Comparison of ENCODE assay signal across 35 cellular contexts in the genomic region with DNA sequence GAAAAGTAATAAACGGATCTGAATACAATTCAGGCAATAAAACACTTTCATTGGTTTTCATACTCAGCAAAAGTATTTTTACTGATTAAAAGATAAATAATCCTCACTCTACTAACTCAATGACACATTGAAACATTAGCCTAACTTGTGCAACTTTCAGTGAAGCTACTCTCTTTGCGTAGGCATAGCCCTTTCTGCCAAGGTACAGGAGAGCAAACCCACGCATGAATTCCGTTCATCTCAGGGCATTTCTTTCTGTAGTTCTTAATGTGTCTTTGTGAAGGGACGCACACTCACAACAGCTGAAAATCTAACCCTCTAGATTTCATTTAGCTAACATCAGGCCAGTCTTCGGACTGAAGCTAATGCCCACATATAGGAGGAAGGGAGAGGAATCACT.
"Had no signal": no experiment of that assay in that cellular context is flagged by ENCODE, and none has a peak within 500 bp of the region (broad histone marks: within the 10 kb centered on the region; RNA-seq: fewer than 3 reads in every experiment).

No MANE protein-coding gene starts in this region.

- H3K27ac ChIP-seq: adrenal gland, body of pancreas, brain microvascular endothelial cell, breast epithelium, VCaP had no signal

- H3K4me3 Mint-ChIP-seq: activated B cell treated with CpG ODN at 0.5 μM for 24 hours; activated CD4-positive, alpha-beta memory T cell treated with anti-CD3 and anti-CD28 coated beads for 36 hours; activated CD4-positive, alpha-beta T cell treated with anti-CD3 and anti-CD28 coated beads, Interleukin-2, amount 10 ng/mL, durations not matched to agents 24 days and 14 days; activated CD8-positive, alpha-beta T cell treated with anti-CD3 and anti-CD28 coated beads for 36 hours; activated naive CD4-positive, alpha-beta T cell treated with anti-CD3 and anti-CD28 coated beads for 36 hours; activated naive CD8-positive, alpha-beta T cell treated with anti-CD3 and anti-CD28 coated beads for 36 hours; activated T-cell treated with anti-CD3 and anti-CD28 coated beads, Interleukin-2, amount 50 U/mL, for 4 hours; activated T-cell treated with anti-CD3 and anti-CD28 coated beads, Interleukin-2, amount 50 U/mL, for 72 hours; activated T-helper 1 cell treated with anti-CD3 and anti-CD28 coated beads, Interleukin-12 subunit alpha, Interleukin-12 subunit beta, Interleukin-2, Interleukin-4 antibody, amounts not matched to agents 30 ng/mL and 10 ng/mL and 1 ng/mL, durations not matched to agents 14 hours and 24 hours and 36 hours; activated T-helper 17 cell treated with anti-CD3 and anti-CD28 coated beads, Interleukin-2, amount 50 U/mL, for 72 hours; T-helper 1 cell treated with Interleukin-12 subunit alpha and Interleukin-12 subunit beta and Interleukin-4 antibody, amounts not matched to agents 30 μg/mL and 1 μg/mL, for 36 hours; T-helper 2 cell treated with Interferon-gamma antibody and Interleukin-4, amounts not matched to agents 5 μg/mL and 100 μg/mL, for 36 hours had no signal

- H3K36me3 ChIP-seq: adrenal gland, brain microvascular endothelial cell, breast epithelium had no signal

- H3K4me1 ChIP-seq: adrenal gland, body of pancreas, breast epithelium had no signal

- DNase-seq: activated B cell treated with CpG ODN at 0.5 μM for 24 hours; activated CD4-positive, alpha-beta memory T cell treated with anti-CD3 and anti-CD28 coated beads for 36 hours; activated CD4-positive, alpha-beta T cell treated with anti-CD3 and anti-CD28 coated beads for 4 hours; activated CD4-positive, alpha-beta T cell treated with anti-CD3 and anti-CD28 coated beads, Interleukin-2, amount 10 ng/mL, durations not matched to agents 24 days and 14 days; activated CD4-positive, alpha-beta T cell treated with anti-CD3 and anti-CD28 coated beads, Interleukin-2, amount 50 U/mL, for 1 hour; activated CD4-positive, alpha-beta T cell treated with anti-CD3 and anti-CD28 coated beads, Interleukin-2, amount 50 U/mL, for 4 hours; activated CD4-positive, CD25-positive, alpha-beta regulatory T cell treated with anti-CD3 and anti-CD28 coated beads, Interleukin-2, amount 50 U/mL, for 72 hours; activated CD8-positive, alpha-beta memory T cell treated with anti-CD3 and anti-CD28 coated beads, Interleukin-2, amount 50 U/mL, for 4 hours; activated CD8-positive, alpha-beta T cell treated with anti-CD3 and anti-CD28 coated beads for 36 hours; activated effector memory CD4-positive, alpha-beta T cell treated with anti-CD3 and anti-CD28 coated beads, Interleukin-2, amount 50 U/mL, for 16 hours; activated gamma-delta T cell treated with Interleukin-2 at 50 U/mL for 16 hours; activated naive CD4-positive, alpha-beta T cell; activated naive CD4-positive, alpha-beta T cell treated with anti-CD3 and anti-CD28 coated beads for 36 hours; activated naive CD4-positive, alpha-beta T cell treated with anti-CD3 and anti-CD28 coated beads, Interleukin-2, amount 50 U/mL, for 16 hours; activated naive CD8-positive, alpha-beta T cell treated with anti-CD3 and anti-CD28 coated beads for 36 hours; activated T-cell treated with anti-CD3 and anti-CD28 coated beads for 4 hours; activated T-cell treated with anti-CD3 and anti-CD28 coated beads, Interleukin-2, amount 50 U/mL, for 1 hour; activated T-cell treated with anti-CD3 and anti-CD28 coated beads, Interleukin-2, amount 50 U/mL, for 4 hours; activated T-cell treated with anti-CD3 and anti-CD28 coated beads, Interleukin-2, amount 50 U/mL, for 72 hours; adrenal gland; amniotic stem cell; aorta; body of pancreas; brain microvascular endothelial cell; central memory CD4-positive, alpha-beta T cell; T-helper 1 cell; T-helper 2 cell; T-helper 9 cell had no signal

- ATAC-seq: activated CD8-positive, alpha-beta T cell treated with anti-CD3 and anti-CD28 coated beads for 36 hours; activated naive CD4-positive, alpha-beta T cell treated with anti-CD3 and anti-CD28 coated beads, Interleukin-2, amount 50 U/mL, for 72 hours; activated T-cell treated with anti-CD3 and anti-CD28 coated beads, Interleukin-2, amount 50 U/mL, for 4 hours; activated T-cell treated with anti-CD3 and anti-CD28 coated beads, Interleukin-2, amount 50 U/mL, for 72 hours; activated T-helper 17 cell treated with anti-CD3 and anti-CD28 coated beads, Interleukin-2, amount 50 U/mL, for 72 hours; body of pancreas had no signal

- H3K27me3 Mint-ChIP-seq: activated B cell treated with CpG ODN at 0.5 μM for 24 hours; activated CD4-positive, alpha-beta memory T cell treated with anti-CD3 and anti-CD28 coated beads for 36 hours; activated CD4-positive, alpha-beta T cell treated with anti-CD3 and anti-CD28 coated beads, Interleukin-2, amount 10 ng/mL, durations not matched to agents 24 days and 14 days; activated T-helper 17 cell treated with anti-CD3 and anti-CD28 coated beads, Interleukin-2, amount 50 U/mL, for 72 hours had no signal

- H3K27ac Mint-ChIP-seq: activated B cell treated with CpG ODN at 0.5 μM for 24 hours; activated CD4-positive, alpha-beta memory T cell treated with anti-CD3 and anti-CD28 coated beads for 36 hours; activated CD4-positive, alpha-beta T cell treated with anti-CD3 and anti-CD28 coated beads, Interleukin-2, amount 10 ng/mL, durations not matched to agents 24 days and 14 days; activated CD8-positive, alpha-beta T cell treated with anti-CD3 and anti-CD28 coated beads for 36 hours; activated naive CD4-positive, alpha-beta T cell treated with anti-CD3 and anti-CD28 coated beads for 36 hours; activated naive CD4-positive, alpha-beta T cell treated with anti-CD3 and anti-CD28 coated beads, Interleukin-2, amount 50 U/mL, for 72 hours; activated naive CD8-positive, alpha-beta T cell treated with anti-CD3 and anti-CD28 coated beads for 36 hours; activated T-cell treated with anti-CD3 and anti-CD28 coated beads, Interleukin-2, amount 50 U/mL, for 72 hours; activated T-helper 1 cell treated with anti-CD3 and anti-CD28 coated beads, Interleukin-12 subunit alpha, Interleukin-12 subunit beta, Interleukin-2, Interleukin-4 antibody, amounts not matched to agents 30 ng/mL and 10 ng/mL and 1 ng/mL, durations not matched to agents 14 hours and 24 hours and 36 hours; activated T-helper 17 cell treated with anti-CD3 and anti-CD28 coated beads, Interleukin-2, amount 50 U/mL, for 72 hours; T-helper 1 cell treated with Interleukin-12 subunit alpha and Interleukin-12 subunit beta and Interleukin-4 antibody, amounts not matched to agents 30 μg/mL and 1 μg/mL, for 36 hours; T-helper 2 cell treated with Interferon-gamma antibody and Interleukin-4, amounts not matched to agents 5 μg/mL and 100 μg/mL, for 36 hours had no signal

- H3K4me3 ChIP-seq: adrenal gland, body of pancreas, breast epithelium had no signal

- H3K36me3 Mint-ChIP-seq: activated CD4-positive, alpha-beta memory T cell treated with anti-CD3 and anti-CD28 coated beads for 36 hours; activated naive CD4-positive, alpha-beta T cell treated with anti-CD3 and anti-CD28 coated beads, Interleukin-2, amount 50 U/mL, for 72 hours; activated naive CD8-positive, alpha-beta T cell treated with anti-CD3 and anti-CD28 coated beads for 36 hours had no signal

- H3K9me3 ChIP-seq: adrenal gland, body of pancreas, breast epithelium had no signal

- H3K27me3 ChIP-seq: adrenal gland, body of pancreas, brain microvascular endothelial cell, breast epithelium had no signal

- H3K4me1 Mint-ChIP-seq: activated CD4-positive, alpha-beta T cell treated with anti-CD3 and anti-CD28 coated beads, Interleukin-2, amount 10 ng/mL, durations not matched to agents 24 days and 14 days; activated naive CD8-positive, alpha-beta T cell treated with anti-CD3 and anti-CD28 coated beads for 36 hours; activated T-helper 17 cell treated with anti-CD3 and anti-CD28 coated beads, Interleukin-2, amount 50 U/mL, for 72 hours had no signal

- H3K9me3 Mint-ChIP-seq: activated B cell treated with CpG ODN at 0.5 μM for 24 hours; activated CD4-positive, alpha-beta memory T cell treated with anti-CD3 and anti-CD28 coated beads for 36 hours; activated CD8-positive, alpha-beta T cell treated with anti-CD3 and anti-CD28 coated beads for 36 hours; activated naive CD4-positive, alpha-beta T cell treated with anti-CD3 and anti-CD28 coated beads for 36 hours; activated naive CD8-positive, alpha-beta T cell treated with anti-CD3 and anti-CD28 coated beads for 36 hours; activated T-cell treated with anti-CD3 and anti-CD28 coated beads, Interleukin-2, amount 50 U/mL, for 4 hours; activated T-cell treated with anti-CD3 and anti-CD28 coated beads, Interleukin-2, amount 50 U/mL, for 72 hours; activated T-helper 1 cell treated with anti-CD3 and anti-CD28 coated beads, Interleukin-12 subunit alpha, Interleukin-12 subunit beta, Interleukin-2, Interleukin-4 antibody, amounts not matched to agents 30 ng/mL and 10 ng/mL and 1 ng/mL, durations not matched to agents 14 hours and 24 hours and 36 hours; T-helper 1 cell treated with Interleukin-12 subunit alpha and Interleukin-12 subunit beta and Interleukin-4 antibody, amounts not matched to agents 30 μg/mL and 1 μg/mL, for 36 hours; T-helper 2 cell treated with Interferon-gamma antibody and Interleukin-4, amounts not matched to agents 5 μg/mL and 100 μg/mL, for 36 hours had no signal
